ENCODE assay signal across 22 cellular contexts in genomic region chr10:26423722-26424121, GRCh38. TPM values are rescaled to one million over a fixed set of nuclear protein-coding genes. Genes with fewer than 3 reads are reported as not detected.
"Had no signal": no experiment of that assay in that cellular context is flagged by ENCODE, and none has a peak within 500 bp of the region (broad histone marks: within the 10 kb centered on the region; RNA-seq: fewer than 3 reads in every experiment).

No MANE protein-coding gene starts in this region.

- H3K4me3 Mint-ChIP-seq: activated CD4-positive, alpha-beta T cell treated with anti-CD3 and anti-CD28 coated beads, Interleukin-2, amount 10 ng/mL, durations not matched to agents 7 days and 5 days; activated CD8-positive, alpha-beta T cell treated with anti-CD3 and anti-CD28 coated beads, Interleukin-2, amount 10 ng/mL, durations not matched to agents 7 days and 5 days; activated naive CD8-positive, alpha-beta T cell treated with anti-CD3 and anti-CD28 coated beads, Interleukin-2, amount 10 ng/mL, durations not matched to agents 7 days and 5 days; activated T-cell treated with anti-CD3 and anti-CD28 coated beads, Interleukin-2, amount 50 U/mL, for 24 hours; dendritic cell treated with granulocyte-macrophage colony-stimulating factor and Interleukin-4, amounts not matched to agents 40 ng/mL and 50 ng/mL, for 4 days; stimulated activated naive B cell treated with anti-CD40 and anti-IgM and Interleukin-4, amounts not matched to agents 10 μg/mL and 1 μg/mL and 100 μg/mL, for 72 hours had no signal

- H3K36me3 Mint-ChIP-seq: activated naive CD8-positive, alpha-beta T cell treated with anti-CD3 and anti-CD28 coated beads, Interleukin-2, amount 10 ng/mL, durations not matched to agents 7 days and 5 days; immature natural killer cell; stimulated activated naive B cell treated with anti-CD40 and anti-IgM and Interleukin-4, amounts not matched to agents 10 μg/mL and 1 μg/mL and 100 μg/mL, for 72 hours had no signal

- H3K27ac ChIP-seq: cardiac muscle cell, heart right ventricle, left ventricle myocardium inferior, pancreas, tibial nerve, uterus had no signal

- H3K27me3 ChIP-seq: heart right ventricle, pancreas, tibial nerve, uterus had no signal

- H3K36me3 ChIP-seq: cardiac muscle cell, heart right ventricle, left ventricle myocardium inferior, pancreas, tibial nerve, uterus had no signal

- DNase-seq: activated CD4-positive, alpha-beta T cell treated with anti-CD3 and anti-CD28 coated beads, Interleukin-2, amount 10 ng/mL, durations not matched to agents 7 days and 5 days; activated CD8-positive, alpha-beta T cell treated with anti-CD3 and anti-CD28 coated beads, Interleukin-2, amount 10 ng/mL, durations not matched to agents 7 days and 5 days; activated naive CD4-positive, alpha-beta T cell treated with Interleukin-2 at 50 U/mL for 16 hours; activated naive CD8-positive, alpha-beta T cell treated with anti-CD3 and anti-CD28 coated beads, Interleukin-2, amount 10 ng/mL, durations not matched to agents 7 days and 5 days; activated T-cell treated with anti-CD3 and anti-CD28 coated beads, Interleukin-2, amount 50 U/mL, for 24 hours; amygdala; effector CD8-positive, alpha-beta T cell; heart right ventricle; immature natural killer cell; kidney glomerular epithelial cell; left ventricle myocardium inferior; pancreas; stimulated activated naive B cell treated with anti-CD40 and anti-IgM and Interleukin-4, amounts not matched to agents 10 μg/mL and 1 μg/mL and 100 μg/mL, for 72 hours; uterus had no signal

- ATAC-seq: activated CD4-positive, CD25-positive, alpha-beta regulatory T cell treated with anti-CD3 and anti-CD28 coated beads, Interleukin-2, amount 50 U/mL, for 24 hours; activated CD8-positive, alpha-beta T cell treated with anti-CD3 and anti-CD28 coated beads, Interleukin-2, amount 10 ng/mL, durations not matched to agents 7 days and 5 days; esophagus mucosa; heart right ventricle; pancreas; sciatic nerve; stimulated activated naive B cell treated with anti-CD40 and anti-IgM and Interleukin-4, amounts not matched to agents 10 μg/mL and 1 μg/mL and 100 μg/mL, for 72 hours had no signal

- H3K4me1 ChIP-seq: heart right ventricle, left ventricle myocardium inferior, pancreas, tibial nerve, uterus had no signal

- H3K27me3 Mint-ChIP-seq: activated CD4-positive, alpha-beta T cell treated with anti-CD3 and anti-CD28 coated beads, Interleukin-2, amount 10 ng/mL, durations not matched to agents 7 days and 5 days; activated T-cell treated with anti-CD3 and anti-CD28 coated beads, Interleukin-2, amount 50 U/mL, for 24 hours; dendritic cell treated with granulocyte-macrophage colony-stimulating factor and Interleukin-4, amounts not matched to agents 40 ng/mL and 50 ng/mL, for 4 days; stimulated activated naive B cell treated with anti-CD40 and anti-IgM and Interleukin-4, amounts not matched to agents 10 μg/mL and 1 μg/mL and 100 μg/mL, for 72 hours had no signal

- H3K4me3 ChIP-seq: cardiac muscle cell, heart right ventricle, left ventricle myocardium inferior, pancreas, tibial nerve, uterus had no signal

- H3K4me1 Mint-ChIP-seq: activated naive CD8-positive, alpha-beta T cell treated with anti-CD3 and anti-CD28 coated beads, Interleukin-2, amount 10 ng/mL, durations not matched to agents 7 days and 5 days had no signal

- H3K27ac Mint-ChIP-seq: activated CD4-positive, alpha-beta T cell treated with anti-CD3 and anti-CD28 coated beads, Interleukin-2, amount 10 ng/mL, durations not matched to agents 7 days and 5 days; activated CD8-positive, alpha-beta T cell treated with anti-CD3 and anti-CD28 coated beads, Interleukin-2, amount 10 ng/mL, durations not matched to agents 7 days and 5 days; activated naive CD8-positive, alpha-beta T cell treated with anti-CD3 and anti-CD28 coated beads, Interleukin-2, amount 10 ng/mL, durations not matched to agents 7 days and 5 days; activated T-cell treated with anti-CD3 and anti-CD28 coated beads, Interleukin-2, amount 50 U/mL, for 24 hours; activated T-helper 2 cell treated with anti-CD3 and anti-CD28 coated beads, Interferon-gamma antibody, Interleukin-2, Interleukin-4, amounts not matched to agents 10 μg/mL and 5 μg/mL and 100 μg/mL, durations not matched to agents 14 hours and 24 hours and 36 hours; dendritic cell treated with granulocyte-macrophage colony-stimulating factor and Interleukin-4, amounts not matched to agents 40 ng/mL and 50 ng/mL, for 4 days; stimulated activated naive B cell treated with anti-CD40 and anti-IgM and Interleukin-4, amounts not matched to agents 10 μg/mL and 1 μg/mL and 100 μg/mL, for 72 hours had no signal

- H3K9me3 ChIP-seq: pancreas, uterus had no signal

- H3K9me3 Mint-ChIP-seq: activated T-helper 2 cell treated with anti-CD3 and anti-CD28 coated beads, Interferon-gamma antibody, Interleukin-2, Interleukin-4, amounts not matched to agents 10 μg/mL and 5 μg/mL and 100 μg/mL, durations not matched to agents 14 hours and 24 hours and 36 hours; dendritic cell treated with granulocyte-macrophage colony-stimulating factor and Interleukin-4, amounts not matched to agents 40 ng/mL and 50 ng/mL, for 4 days; immature natural killer cell; stimulated activated naive B cell treated with anti-CD40 and anti-IgM and Interleukin-4, amounts not matched to agents 10 μg/mL and 1 μg/mL and 100 μg/mL, for 72 hours had no signal

RNA-seq across cellular contexts. Expression of gene APBB1IP, which starts 14.4 kb away (rescaled TPM):
- total RNA-seq: cardiac muscle cell, chondrocyte had no signal
- polyA plus RNA-seq: cardiac muscle cell had no signal
